ENCODE assay signal across 8 cellular contexts in genomic region chr12:128823916-128824839, GRCh38. TPM values are rescaled to one million over a fixed set of nuclear protein-coding genes. Genes with fewer than 3 reads are reported as not detected.
A peak's percentile ranks its signal among the peaks of the same experiment; 100 is the strongest.
DNase-seq lines count a peak whose midpoint lies in the region; ATAC-seq and TF ChIP-seq lines count a peak whose summit lies in the region.

Gene SLC15A4, minus strand, starts transcription at chr12:128823958. Its CDS starts 15 bp downstream, at chr12:128823943.

- peak within 1 kb of the TSS; percentile 34 for H2AFZ ChIP-seq in Loucy (ENCODE audit: low read length)

- H3K9me3 Mint-ChIP-seq in natural killer cell treated with Interleukin-12 subunit alpha and Interleukin-12 subunit beta and Interleukin-15 and Interleukin-18, amount 100 ng/mL, for 72 hours: no peaks in the 10 kb centered on the region

- ATAC-seq in natural killer cell treated with Interleukin-12 subunit alpha and Interleukin-12 subunit beta and Interleukin-15 and Interleukin-18, amount 100 ng/mL, for 72 hours: peak; percentile 95 to 97

- H3K9ac ChIP-seq in ES-I3 (ENCODE audit: low read depth, low read length): peak within 1 kb of the TSS; percentile 91
- H3K9ac ChIP-seq in Loucy (ENCODE audit: low read depth, low read length, poor library complexity, severe bottlenecking): peak within 1 kb of the TSS; percentile 87

- peaks cover 36% of the 10 kb centered on the region for H4K20me1 ChIP-seq in Loucy (ENCODE audit: insufficient read depth, low read length, poor library complexity, severe bottlenecking)

- H3K36me3 ChIP-seq in ES-I3 (ENCODE audit: insufficient read depth, low read length) (no peaks in the 10 kb centered on the region), H7 (replicated peaks; ENCODE audit: control insufficient read depth, insufficient read depth, low read length) (no peaks in the 10 kb centered on the region; the same call in none of the 2 replicates), Loucy (ENCODE audit: insufficient read depth, low read length) (no peaks in the 10 kb centered on the region)

- peak within 1 kb of the TSS; percentile 71 to 80 for H3K27ac Mint-ChIP-seq in natural killer cell treated with Interleukin-12 subunit alpha and Interleukin-12 subunit beta and Interleukin-15 and Interleukin-18, amount 100 ng/mL, for 72 hours

- no peaks in the 10 kb centered on the region for H3K27me3 Mint-ChIP-seq in natural killer cell treated with Interleukin-12 subunit alpha and Interleukin-12 subunit beta and Interleukin-15 and Interleukin-18, amount 100 ng/mL, for 72 hours

- peaks cover 37 to 42% of the 10 kb centered on the region in 2 donors for H3K4me1 Mint-ChIP-seq in natural killer cell treated with Interleukin-12 subunit alpha and Interleukin-12 subunit beta and Interleukin-15 and Interleukin-18, amount 100 ng/mL, for 72 hours (ENCODE audit: low read depth in 2 of 2)

- H3K9me3 ChIP-seq in ES-I3 (ENCODE audit: control insufficient read depth, insufficient read depth, low read length): no peaks in the 10 kb centered on the region
- no peaks in the 10 kb centered on the region for H3K9me3 ChIP-seq in Loucy (ENCODE audit: insufficient read depth, low read depth, low read length)

- H3F3A ChIP-seq in Loucy (ENCODE audit: low read depth): no peaks in the 10 kb centered on the region

- H3K79me2 ChIP-seq in Loucy (ENCODE audit: insufficient read depth, low read length): peaks cover 54% of the 10 kb centered on the region

- peaks cover 14% of the 10 kb centered on the region for H3K36me3 Mint-ChIP-seq in natural killer cell treated with Interleukin-12 subunit alpha and Interleukin-12 subunit beta and Interleukin-15 and Interleukin-18, amount 100 ng/mL, for 72 hours

- TF ChIP-seq CTCF in Loucy (conservative IDR thresholded peaks at IDR 0.05; ENCODE audit: low read length): no peak; the same call in 1 of the 2 replicates
- TF ChIP-seq CTCF in fibroblast of pulmonary artery (IDR thresholded peaks at IDR 0.05; ENCODE audit: low read length, missing control alignments): peak; percentile 25

- H3K4me1 ChIP-seq in ES-I3 (ENCODE audit: insufficient read depth, low read length) (peaks cover 9% of the 10 kb centered on the region; the same call in 1 of the 2 replicates), Loucy (ENCODE audit: insufficient read depth, low read length, poor library complexity, severe bottlenecking) (peaks cover 23% of the 10 kb centered on the region)

- TF ChIP-seq POLR2A in Raji (IDR thresholded peaks at IDR 0.05; ENCODE audit: insufficient read depth, low read depth, low read length): peak; percentile 89

- peak within 1 kb of the TSS; percentile 80 for H3K4me3 Mint-ChIP-seq in natural killer cell treated with Interleukin-12 subunit alpha and Interleukin-12 subunit beta and Interleukin-15 and Interleukin-18, amount 100 ng/mL, for 72 hours

- no peaks in the 10 kb centered on the region for H3K27me3 ChIP-seq in H7 (ENCODE audit: control insufficient read depth, insufficient read depth, low read length)
- H3K27me3 ChIP-seq in Loucy (ENCODE audit: insufficient read depth, low read length, poor library complexity, severe bottlenecking): no peaks in the 10 kb centered on the region

- no peaks in the 10 kb centered on the region for H3K9me2 ChIP-seq in Loucy (replicated peaks; ENCODE audit: low read depth, low read length)

- peak within 1 kb of the TSS; percentile 92 for H3K4me3 ChIP-seq in H7 (ENCODE audit: insufficient read depth, low read depth, low read length)
- peak within 1 kb of the TSS; percentile 95 for H3K4me3 ChIP-seq in Loucy (ENCODE audit: low read length, poor library complexity, severe bottlenecking)
- peak within 1 kb of the TSS; percentile 90 for H3K4me3 ChIP-seq in fibroblast of pulmonary artery (replicated peaks; ENCODE audit: low read depth, low read length)

- peak within 1 kb of the TSS; percentile 84 for H3K4me2 ChIP-seq in Loucy (ENCODE audit: low read depth, low read length, poor library complexity, severe bottlenecking)

- DNase-seq in H7 (peak; percentile 99), fibroblast of pulmonary artery (ENCODE audit: low read depth) (peak; percentile 90)
- DNase-seq in activated T-helper 9 cell treated with anti-CD3 and anti-CD28 coated beads, Interleukin-2, amount 50 U/mL, for 16 hours (ENCODE audit: low read depth): peak; percentile 86
- DNase-seq in natural killer cell treated with Interleukin-12 subunit alpha and Interleukin-12 subunit beta and Interleukin-15 and Interleukin-18, amount 100 ng/mL, for 72 hours (ENCODE audit: low spot score): peak; percentile 98
- DNase-seq in stimulated activated naive CD4-positive, alpha-beta T cell treated with Interleukin-2 at 50 U/mL for 16 hours (lab: John Stamatoyannopoulos, UW): peak; percentile 91

RNA-seq across cellular contexts. Expression of gene SLC15A4, which starts in this region (rescaled TPM):
- total RNA-seq in H7 (2014; rRNA removed; shearing (Covaris generic)): 32.8 and 35.0 TPM in 2 replicates
- 10 to 100 TPM; 54.2 to 58.6 TPM for total RNA-seq in natural killer cell treated with Interleukin-12 subunit alpha and Interleukin-12 subunit beta and Interleukin-15 and Interleukin-18, amount 100 ng/mL, for 72 hours

Comparison
In these comparisons a context has a peak if more than half of its experiments do, and no peak if none do; other contexts are left out.
1. Peak in every context shown above with its lines: DNase-seq, ATAC-seq and H3K4me3 ChIP-seq.